1 cellular context compared by ENCODE assay signal in genomic region chr12:124836759-124837158, GRCh38.
TF ChIP-seq lines count a peak whose summit lies in the region.

No MANE protein-coding gene starts in this region.

TF ChIP-seq in HepG2, 621 proteins besides CTCF, POLR2A, EP300 and RAD21:
- TF ChIP-seq PATZ1 (CRISPR knock-in tag; IDR thresholded peaks at IDR 0.05), result no peak
- TF ChIP-seq ZKSCAN8 (CRISPR knock-in tag; IDR thresholded peaks at IDR 0.05; ENCODE audit: borderline replicate concordance), result no peak
- no peak for TF ChIP-seq HIVEP1 (CRISPR knock-in tag; IDR thresholded peaks at IDR 0.05)
- TF ChIP-seq, protein P1, sequence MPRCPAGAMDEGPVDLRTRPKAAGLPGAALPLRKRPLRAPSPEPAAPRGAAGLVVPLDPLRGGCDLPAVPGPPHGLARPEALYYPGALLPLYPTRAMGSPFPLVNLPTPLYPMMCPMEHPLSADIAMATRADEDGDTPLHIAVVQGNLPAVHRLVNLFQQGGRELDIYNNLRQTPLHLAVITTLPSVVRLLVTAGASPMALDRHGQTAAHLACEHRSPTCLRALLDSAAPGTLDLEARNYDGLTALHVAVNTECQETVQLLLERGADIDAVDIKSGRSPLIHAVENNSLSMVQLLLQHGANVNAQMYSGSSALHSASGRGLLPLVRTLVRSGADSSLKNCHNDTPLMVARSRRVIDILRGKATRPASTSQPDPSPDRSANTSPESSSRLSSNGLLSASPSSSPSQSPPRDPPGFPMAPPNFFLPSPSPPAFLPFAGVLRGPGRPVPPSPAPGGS (CRISPR knock-in tag; IDR thresholded peaks at IDR 0.05), result no peak
- no peak for TF ChIP-seq PPARG (CRISPR knock-in tag; conservative IDR thresholded peaks at IDR 0.05)
- TF ChIP-seq ZNF775 (CRISPR knock-in tag; IDR thresholded peaks at IDR 0.05; ENCODE audit: borderline replicate concordance), result no peak
- no peak for TF ChIP-seq NR2C2 (CRISPR knock-in tag; IDR thresholded peaks at IDR 0.05; ENCODE audit: borderline replicate concordance)
- no peak for TF ChIP-seq MAFK (conservative IDR thresholded peaks at IDR 0.05 in 1 of 2, IDR thresholded peaks at IDR 0.05 in 1 of 2; ENCODE audit: low read length in 2 of 2)
- TF ChIP-seq ARNT2 (CRISPR knock-in tag; IDR thresholded peaks at IDR 0.05; ENCODE audit: low read depth), result no peak
- no peak for TF ChIP-seq AGO1 (IDR thresholded peaks at IDR 0.05; ENCODE audit: low read depth, low read length, poor library complexity, severe bottlenecking)
- no peak for TF ChIP-seq ZBTB2 (CRISPR knock-in tag; IDR thresholded peaks at IDR 0.05; ENCODE audit: low read depth)
- no peak for TF ChIP-seq NFE2L1 (CRISPR knock-in tag; IDR thresholded peaks at IDR 0.05; ENCODE audit: borderline replicate concordance)
- TF ChIP-seq CBX5 (CRISPR knock-in tag; IDR thresholded peaks at IDR 0.05; ENCODE audit: borderline replicate concordance), result no peak
- TF ChIP-seq, protein P2, sequence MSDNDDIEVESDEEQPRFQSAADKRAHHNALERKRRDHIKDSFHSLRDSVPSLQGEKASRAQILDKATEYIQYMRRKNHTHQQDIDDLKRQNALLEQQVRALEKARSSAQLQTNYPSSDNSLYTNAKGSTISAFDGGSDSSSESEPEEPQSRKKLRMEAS (IDR thresholded peaks at IDR 0.05), result no peak
- no peak for TF ChIP-seq SIN3A (IDR thresholded peaks at IDR 0.05; ENCODE audit: borderline replicate concordance, low read depth, low read length)
- no peak for TF ChIP-seq ZNF749 (CRISPR knock-in tag; IDR thresholded peaks at IDR 0.05; ENCODE audit: borderline replicate concordance)
- TF ChIP-seq, protein P3, sequence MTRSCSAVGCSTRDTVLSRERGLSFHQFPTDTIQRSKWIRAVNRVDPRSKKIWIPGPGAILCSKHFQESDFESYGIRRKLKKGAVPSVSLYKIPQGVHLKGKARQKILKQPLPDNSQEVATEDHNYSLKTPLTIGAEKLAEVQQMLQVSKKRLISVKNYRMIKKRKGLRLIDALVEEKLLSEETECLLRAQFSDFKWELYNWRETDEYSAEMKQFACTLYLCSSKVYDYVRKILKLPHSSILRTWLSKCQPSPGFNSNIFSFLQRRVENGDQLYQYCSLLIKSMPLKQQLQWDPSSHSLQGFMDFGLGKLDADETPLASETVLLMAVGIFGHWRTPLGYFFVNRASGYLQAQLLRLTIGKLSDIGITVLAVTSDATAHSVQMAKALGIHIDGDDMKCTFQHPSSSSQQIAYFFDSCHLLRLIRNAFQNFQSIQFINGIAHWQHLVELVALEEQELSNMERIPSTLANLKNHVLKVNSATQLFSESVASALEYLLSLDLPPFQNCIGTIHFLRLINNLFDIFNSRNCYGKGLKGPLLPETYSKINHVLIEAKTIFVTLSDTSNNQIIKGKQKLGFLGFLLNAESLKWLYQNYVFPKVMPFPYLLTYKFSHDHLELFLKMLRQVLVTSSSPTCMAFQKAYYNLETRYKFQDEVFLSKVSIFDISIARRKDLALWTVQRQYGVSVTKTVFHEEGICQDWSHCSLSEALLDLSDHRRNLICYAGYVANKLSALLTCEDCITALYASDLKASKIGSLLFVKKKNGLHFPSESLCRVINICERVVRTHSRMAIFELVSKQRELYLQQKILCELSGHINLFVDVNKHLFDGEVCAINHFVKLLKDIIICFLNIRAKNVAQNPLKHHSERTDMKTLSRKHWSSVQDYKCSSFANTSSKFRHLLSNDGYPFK (CRISPR knock-in tag; IDR thresholded peaks at IDR 0.05; ENCODE audit: borderline replicate concordance), result no peak
